1 cellular context compared by ENCODE assay signal in the genomic region with DNA sequence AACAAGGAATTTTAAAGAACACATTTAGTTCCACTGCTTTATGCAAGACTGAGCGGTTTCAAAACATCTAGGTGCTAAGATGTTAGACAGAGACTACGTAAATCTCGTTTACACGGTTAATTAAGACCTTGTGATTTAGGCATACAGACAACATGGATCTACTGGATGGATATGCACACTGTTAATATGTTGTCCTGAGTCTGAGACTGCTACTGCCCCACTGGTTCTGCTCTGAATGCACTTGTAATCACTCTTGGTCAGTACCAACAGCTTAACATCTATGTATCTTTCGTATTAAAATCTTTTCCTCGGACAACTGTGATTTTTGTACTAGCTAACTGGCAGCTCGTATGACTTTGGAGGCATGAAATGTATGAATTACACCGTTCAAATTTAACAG.
TF ChIP-seq lines count a peak whose summit lies in the region.

No MANE protein-coding gene starts in this region.

TF ChIP-seq in liver, 16 proteins besides CTCF, POLR2A, EP300 and RAD21 (continued from another document):
- TF ChIP-seq, protein P1, sequence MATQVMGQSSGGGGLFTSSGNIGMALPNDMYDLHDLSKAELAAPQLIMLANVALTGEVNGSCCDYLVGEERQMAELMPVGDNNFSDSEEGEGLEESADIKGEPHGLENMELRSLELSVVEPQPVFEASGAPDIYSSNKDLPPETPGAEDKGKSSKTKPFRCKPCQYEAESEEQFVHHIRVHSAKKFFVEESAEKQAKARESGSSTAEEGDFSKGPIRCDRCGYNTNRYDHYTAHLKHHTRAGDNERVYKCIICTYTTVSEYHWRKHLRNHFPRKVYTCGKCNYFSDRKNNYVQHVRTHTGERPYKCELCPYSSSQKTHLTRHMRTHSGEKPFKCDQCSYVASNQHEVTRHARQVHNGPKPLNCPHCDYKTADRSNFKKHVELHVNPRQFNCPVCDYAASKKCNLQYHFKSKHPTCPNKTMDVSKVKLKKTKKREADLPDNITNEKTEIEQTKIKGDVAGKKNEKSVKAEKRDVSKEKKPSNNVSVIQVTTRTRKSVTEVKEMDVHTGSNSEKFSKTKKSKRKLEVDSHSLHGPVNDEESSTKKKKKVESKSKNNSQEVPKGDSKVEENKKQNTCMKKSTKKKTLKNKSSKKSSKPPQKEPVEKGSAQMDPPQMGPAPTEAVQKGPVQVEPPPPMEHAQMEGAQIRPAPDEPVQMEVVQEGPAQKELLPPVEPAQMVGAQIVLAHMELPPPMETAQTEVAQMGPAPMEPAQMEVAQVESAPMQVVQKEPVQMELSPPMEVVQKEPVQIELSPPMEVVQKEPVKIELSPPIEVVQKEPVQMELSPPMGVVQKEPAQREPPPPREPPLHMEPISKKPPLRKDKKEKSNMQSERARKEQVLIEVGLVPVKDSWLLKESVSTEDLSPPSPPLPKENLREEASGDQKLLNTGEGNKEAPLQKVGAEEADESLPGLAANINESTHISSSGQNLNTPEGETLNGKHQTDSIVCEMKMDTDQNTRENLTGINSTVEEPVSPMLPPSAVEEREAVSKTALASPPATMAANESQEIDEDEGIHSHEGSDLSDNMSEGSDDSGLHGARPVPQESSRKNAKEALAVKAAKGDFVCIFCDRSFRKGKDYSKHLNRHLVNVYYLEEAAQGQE (IDR thresholded peaks at IDR 0.05), result no peak
- TF ChIP-seq TAF1 (conservative IDR thresholded peaks at IDR 0.05) (no peak), YY1 (IDR thresholded peaks at IDR 0.05) (no peak), NR2F2 (IDR thresholded peaks at IDR 0.05) (no peak), FOXA1 (IDR thresholded peaks at IDR 0.05) (no peak)
